8 cellular contexts compared by ENCODE assay signal in genomic region chr1:115088871-115089442, GRCh38. TPM values are rescaled to one million over a fixed set of nuclear protein-coding genes. Genes with fewer than 3 reads are reported as not detected.
DNase-seq lines count a peak whose midpoint lies in the region; ATAC-seq lines count a peak whose summit lies in the region.

No MANE protein-coding gene starts in this region.

- no peaks in the 10 kb centered on the region for H3K36me3 Mint-ChIP-seq in activated naive CD4-positive, alpha-beta T cell treated with anti-CD3 and anti-CD28 coated beads, Interleukin-2, amount 50 U/mL, for 24 hours

- H3K9me3 ChIP-seq in mucosa of rectum (ENCODE audit: control insufficient read depth in 2 of 2, low read length in 2 of 2) = no peaks in the 10 kb centered on the region

- peaks cover 43% of the 10 kb centered on the region for H3K4me1 Mint-ChIP-seq in activated naive CD4-positive, alpha-beta T cell treated with anti-CD3 and anti-CD28 coated beads, Interleukin-2, amount 50 U/mL, for 24 hours

- peak overlapping the region; percentile 81 for H3K4me3 Mint-ChIP-seq in activated naive CD4-positive, alpha-beta T cell treated with anti-CD3 and anti-CD28 coated beads, Interleukin-2, amount 50 U/mL, for 24 hours

- H3K27me3 ChIP-seq in mucosa of rectum (ENCODE audit: control insufficient read depth in 2 of 2, insufficient read depth in 2 of 2, low read length in 2 of 2) = no peaks in the 10 kb centered on the region

- no peaks in the 10 kb centered on the region for H3K9me3 Mint-ChIP-seq in activated naive CD4-positive, alpha-beta T cell treated with anti-CD3 and anti-CD28 coated beads, Interleukin-2, amount 50 U/mL, for 24 hours

- intact Hi-C loops in sciatic nerve (cut with DNase I) = no loop called here

- peaks cover 5 to 10% of the 10 kb centered on the region in 2 donors for H3K4me1 ChIP-seq in mucosa of rectum (ENCODE audit: control insufficient read depth in 2 of 2, insufficient read depth in 2 of 2, low read length in 2 of 2)

- DNase-seq in activated naive CD4-positive, alpha-beta T cell treated with Interleukin-2 at 50 U/mL for 16 hours = no peak
- DNase-seq in ecto neural progenitor cell (ENCODE audit: low spot score) (peak; percentile 50), GOT3 (lab: John Stamatoyannopoulos, UW) (no peak), sciatic nerve (ENCODE audit: low spot score) (no peak), NCI-H1436 treated with DMSO at 0.1 percent for 48 hours (lab: John Stamatoyannopoulos, UW) (no peak)
- no peak for DNase-seq in activated CD8-positive, alpha-beta memory T cell treated with anti-CD3 and anti-CD28 coated beads, Interleukin-2, amount 50 U/mL, for 48 hours

- H3K27ac ChIP-seq in mucosa of rectum (ENCODE audit: low read depth in 2 of 2, low read length in 2 of 2) = peak overlapping the region; percentile 47 to 68

- H3K27me3 Mint-ChIP-seq in activated naive CD4-positive, alpha-beta T cell treated with anti-CD3 and anti-CD28 coated beads, Interleukin-2, amount 50 U/mL, for 24 hours = no peaks in the 10 kb centered on the region

- no peak overlapping the region for H3K27ac Mint-ChIP-seq in activated naive CD4-positive, alpha-beta T cell treated with anti-CD3 and anti-CD28 coated beads, Interleukin-2, amount 50 U/mL, for 24 hours

- peak overlapping the region; percentile 54 to 57 for H3K9ac ChIP-seq in mucosa of rectum (ENCODE audit: low read depth in 1 of 2, low read length in 2 of 2)

- ATAC-seq in sciatic nerve = no peak

- H3K4me3 ChIP-seq in mucosa of rectum (ENCODE audit: low read length in 2 of 2) = peak overlapping the region; percentile 58 to 76

- H3K36me3 ChIP-seq in mucosa of rectum (ENCODE audit: control insufficient read depth in 2 of 2, insufficient read depth in 2 of 2, low read length in 2 of 2) = no peaks in the 10 kb centered on the region

RNA-seq across cellular contexts. Expression of gene TSPAN2, which starts 0.3 kb away (rescaled TPM):
- total RNA-seq in sciatic nerve = 2.9 TPM

RNA-seq across cellular contexts. Expression of gene TSHB, which starts 59.3 kb away (rescaled TPM):
- not detected for total RNA-seq in sciatic nerve
